ENCODE assay signal across 2 cellular contexts in the genomic region with DNA sequence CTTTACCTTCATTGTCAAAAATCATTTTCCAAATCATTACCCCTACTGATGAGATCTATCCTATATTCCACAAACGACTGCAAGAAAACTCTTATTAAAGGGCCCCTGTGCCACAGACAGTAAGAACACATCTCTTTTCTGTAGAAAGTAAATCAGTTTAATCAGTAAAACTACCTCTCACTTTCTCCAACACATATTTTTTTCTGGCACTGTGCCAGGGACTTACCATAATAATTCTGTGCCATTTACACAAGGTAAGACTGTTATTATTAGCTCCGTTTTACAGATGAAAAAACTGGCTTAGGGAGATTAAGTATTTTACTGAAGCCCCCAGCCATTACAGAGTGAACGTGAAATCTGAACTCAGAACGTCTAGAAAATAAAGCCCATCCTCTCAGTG.
A peak's percentile ranks its signal among the peaks of the same experiment; 100 is the strongest.
TF ChIP-seq lines count a peak whose summit lies in the region.

No MANE protein-coding gene starts in this region.

TF ChIP-seq in HEK293, 187 proteins besides CTCF, POLR2A, EP300 and RAD21 (continued from another document and continues in another):
- TF ChIP-seq ZNF76 (tag by site-specific recombination; IDR thresholded peaks at IDR 0.05; ENCODE audit: borderline replicate concordance, low read depth) (no peak), ZNF112 (tag by site-specific recombination; IDR thresholded peaks at IDR 0.05) (no peak), ZNF292 (tag by site-specific recombination; IDR thresholded peaks at IDR 0.05; ENCODE audit: borderline replicate concordance, low read depth) (no peak), ZNF302 (tag by site-specific recombination; IDR thresholded peaks at IDR 0.05; ENCODE audit: low read depth) (no peak), ZNF184 (tag by site-specific recombination; IDR thresholded peaks at IDR 0.05) (peak; percentile 71), ZBTB8A (tag by site-specific recombination; IDR thresholded peaks at IDR 0.05) (no peak), SP7 (tag by site-specific recombination; IDR thresholded peaks at IDR 0.05) (no peak), ZNF391 (tag by site-specific recombination; IDR thresholded peaks at IDR 0.05; ENCODE audit: borderline replicate concordance, low read depth) (no peak), ZNF830 (tag by site-specific recombination; IDR thresholded peaks at IDR 0.05; ENCODE audit: low read depth) (peak; percentile 91), ZNF350 (tag by site-specific recombination; IDR thresholded peaks at IDR 0.05) (peak; percentile 71), ZNF202 (tag by site-specific recombination; IDR thresholded peaks at IDR 0.05; ENCODE audit: borderline replicate concordance) (no peak), ZNF48 (tag by site-specific recombination; IDR thresholded peaks at IDR 0.05) (no peak), KLF10 (tag by site-specific recombination; IDR thresholded peaks at IDR 0.05) (0 out of 2 replicates have a peak, but pooled peaks have one; percentile 41), ZBTB21 (tag by site-specific recombination; IDR thresholded peaks at IDR 0.05) (no peak), GLIS2 (tag by site-specific recombination; IDR thresholded peaks at IDR 0.05) (no peak), KLF7 (tag by site-specific recombination; IDR thresholded peaks at IDR 0.05; ENCODE audit: borderline replicate concordance) (no peak), ZNF549 (tag by site-specific recombination; IDR thresholded peaks at IDR 0.05) (peak; percentile 63; the same call in 1 of the 2 replicates), BCL11A (tag by site-specific recombination; IDR thresholded peaks at IDR 0.05; ENCODE audit: low read depth) (no peak), ZNF169 (tag by site-specific recombination; IDR thresholded peaks at IDR 0.05) (no peak), ZNF140 (tag by site-specific recombination; IDR thresholded peaks at IDR 0.05) (no peak), ZNF157 (tag by site-specific recombination; IDR thresholded peaks at IDR 0.05) (no peak), ZNF354C (tag by site-specific recombination; IDR thresholded peaks at IDR 0.05; ENCODE audit: borderline replicate concordance, low read depth) (no peak), SCRT1 (tag by site-specific recombination; IDR thresholded peaks at IDR 0.05; ENCODE audit: borderline replicate concordance) (no peak), ZNF37A (tag by site-specific recombination; IDR thresholded peaks at IDR 0.05) (0 out of 2 replicates have a peak, but pooled peaks have one; percentile 45)
- TF ChIP-seq, protein P1, sequence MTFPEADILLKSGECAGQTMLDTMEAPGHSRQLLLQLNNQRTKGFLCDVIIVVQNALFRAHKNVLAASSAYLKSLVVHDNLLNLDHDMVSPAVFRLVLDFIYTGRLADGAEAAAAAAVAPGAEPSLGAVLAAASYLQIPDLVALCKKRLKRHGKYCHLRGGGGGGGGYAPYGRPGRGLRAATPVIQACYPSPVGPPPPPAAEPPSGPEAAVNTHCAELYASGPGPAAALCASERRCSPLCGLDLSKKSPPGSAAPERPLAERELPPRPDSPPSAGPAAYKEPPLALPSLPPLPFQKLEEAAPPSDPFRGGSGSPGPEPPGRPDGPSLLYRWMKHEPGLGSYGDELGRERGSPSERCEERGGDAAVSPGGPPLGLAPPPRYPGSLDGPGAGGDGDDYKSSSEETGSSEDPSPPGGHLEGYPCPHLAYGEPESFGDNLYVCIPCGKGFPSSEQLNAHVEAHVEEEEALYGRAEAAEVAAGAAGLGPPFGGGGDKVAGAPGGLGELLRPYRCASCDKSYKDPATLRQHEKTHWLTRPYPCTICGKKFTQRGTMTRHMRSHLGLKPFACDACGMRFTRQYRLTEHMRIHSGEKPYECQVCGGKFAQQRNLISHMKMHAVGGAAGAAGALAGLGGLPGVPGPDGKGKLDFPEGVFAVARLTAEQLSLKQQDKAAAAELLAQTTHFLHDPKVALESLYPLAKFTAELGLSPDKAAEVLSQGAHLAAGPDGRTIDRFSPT (tag by site-specific recombination; IDR thresholded peaks at IDR 0.05): no peak
- TF ChIP-seq, protein P2, sequence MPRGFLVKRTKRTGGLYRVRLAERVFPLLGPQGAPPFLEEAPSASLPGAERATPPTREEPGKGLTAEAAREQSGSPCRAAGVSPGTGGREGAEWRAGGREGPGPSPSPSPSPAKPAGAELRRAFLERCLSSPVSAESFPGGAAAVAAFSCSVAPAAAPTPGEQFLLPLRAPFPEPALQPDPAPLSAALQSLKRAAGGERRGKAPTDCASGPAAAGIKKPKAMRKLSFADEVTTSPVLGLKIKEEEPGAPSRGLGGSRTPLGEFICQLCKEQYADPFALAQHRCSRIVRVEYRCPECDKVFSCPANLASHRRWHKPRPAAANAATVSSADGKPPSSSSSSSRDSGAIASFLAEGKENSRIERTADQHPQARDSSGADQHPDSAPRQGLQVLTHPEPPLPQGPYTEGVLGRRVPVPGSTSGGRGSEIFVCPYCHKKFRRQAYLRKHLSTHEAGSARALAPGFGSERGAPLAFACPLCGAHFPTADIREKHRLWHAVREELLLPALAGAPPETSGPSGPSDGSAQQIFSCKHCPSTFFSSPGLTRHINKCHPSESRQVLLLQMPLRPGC (tag by site-specific recombination; IDR thresholded peaks at IDR 0.05): no peak

TF ChIP-seq in GM12878, 131 proteins besides CTCF, POLR2A, EP300 and RAD21 (continued from another document):
- no peak for TF ChIP-seq ASH2L (IDR thresholded peaks at IDR 0.05; ENCODE audit: borderline replicate concordance, low read depth)
- TF ChIP-seq IKZF2 (IDR thresholded peaks at IDR 0.05): no peak
- no peak for TF ChIP-seq TBL1XR1 (IDR thresholded peaks at IDR 0.05; ENCODE audit: low read depth, low read length)
- TF ChIP-seq, protein P3, sequence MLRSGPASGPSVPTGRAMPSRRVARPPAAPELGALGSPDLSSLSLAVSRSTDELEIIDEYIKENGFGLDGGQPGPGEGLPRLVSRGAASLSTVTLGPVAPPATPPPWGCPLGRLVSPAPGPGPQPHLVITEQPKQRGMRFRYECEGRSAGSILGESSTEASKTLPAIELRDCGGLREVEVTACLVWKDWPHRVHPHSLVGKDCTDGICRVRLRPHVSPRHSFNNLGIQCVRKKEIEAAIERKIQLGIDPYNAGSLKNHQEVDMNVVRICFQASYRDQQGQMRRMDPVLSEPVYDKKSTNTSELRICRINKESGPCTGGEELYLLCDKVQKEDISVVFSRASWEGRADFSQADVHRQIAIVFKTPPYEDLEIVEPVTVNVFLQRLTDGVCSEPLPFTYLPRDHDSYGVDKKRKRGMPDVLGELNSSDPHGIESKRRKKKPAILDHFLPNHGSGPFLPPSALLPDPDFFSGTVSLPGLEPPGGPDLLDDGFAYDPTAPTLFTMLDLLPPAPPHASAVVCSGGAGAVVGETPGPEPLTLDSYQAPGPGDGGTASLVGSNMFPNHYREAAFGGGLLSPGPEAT (IDR thresholded peaks at IDR 0.05; ENCODE audit: low read depth): peak; percentile 18; the same call in 1 of the 2 replicates
- TF ChIP-seq, protein P4, sequence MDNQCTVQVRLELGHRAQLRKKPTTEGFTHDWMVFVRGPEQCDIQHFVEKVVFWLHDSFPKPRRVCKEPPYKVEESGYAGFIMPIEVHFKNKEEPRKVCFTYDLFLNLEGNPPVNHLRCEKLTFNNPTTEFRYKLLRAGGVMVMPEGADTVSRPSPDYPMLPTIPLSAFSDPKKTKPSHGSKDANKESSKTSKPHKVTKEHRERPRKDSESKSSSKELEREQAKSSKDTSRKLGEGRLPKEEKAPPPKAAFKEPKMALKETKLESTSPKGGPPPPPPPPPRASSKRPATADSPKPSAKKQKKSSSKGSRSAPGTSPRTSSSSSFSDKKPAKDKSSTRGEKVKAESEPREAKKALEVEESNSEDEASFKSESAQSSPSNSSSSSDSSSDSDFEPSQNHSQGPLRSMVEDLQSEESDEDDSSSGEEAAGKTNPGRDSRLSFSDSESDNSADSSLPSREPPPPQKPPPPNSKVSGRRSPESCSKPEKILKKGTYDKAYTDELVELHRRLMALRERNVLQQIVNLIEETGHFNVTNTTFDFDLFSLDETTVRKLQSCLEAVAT (IDR thresholded peaks at IDR 0.05): no peak
